1 cellular context compared by ENCODE assay signal in genomic region chr17:48960834-48961515, GRCh38.
TF ChIP-seq lines count a peak whose summit lies in the region.

No MANE protein-coding gene starts in this region.

TF ChIP-seq in HepG2, 621 proteins besides CTCF, POLR2A, EP300 and RAD21 (continued from another document and continues in another):
- TF ChIP-seq, protein P1, sequence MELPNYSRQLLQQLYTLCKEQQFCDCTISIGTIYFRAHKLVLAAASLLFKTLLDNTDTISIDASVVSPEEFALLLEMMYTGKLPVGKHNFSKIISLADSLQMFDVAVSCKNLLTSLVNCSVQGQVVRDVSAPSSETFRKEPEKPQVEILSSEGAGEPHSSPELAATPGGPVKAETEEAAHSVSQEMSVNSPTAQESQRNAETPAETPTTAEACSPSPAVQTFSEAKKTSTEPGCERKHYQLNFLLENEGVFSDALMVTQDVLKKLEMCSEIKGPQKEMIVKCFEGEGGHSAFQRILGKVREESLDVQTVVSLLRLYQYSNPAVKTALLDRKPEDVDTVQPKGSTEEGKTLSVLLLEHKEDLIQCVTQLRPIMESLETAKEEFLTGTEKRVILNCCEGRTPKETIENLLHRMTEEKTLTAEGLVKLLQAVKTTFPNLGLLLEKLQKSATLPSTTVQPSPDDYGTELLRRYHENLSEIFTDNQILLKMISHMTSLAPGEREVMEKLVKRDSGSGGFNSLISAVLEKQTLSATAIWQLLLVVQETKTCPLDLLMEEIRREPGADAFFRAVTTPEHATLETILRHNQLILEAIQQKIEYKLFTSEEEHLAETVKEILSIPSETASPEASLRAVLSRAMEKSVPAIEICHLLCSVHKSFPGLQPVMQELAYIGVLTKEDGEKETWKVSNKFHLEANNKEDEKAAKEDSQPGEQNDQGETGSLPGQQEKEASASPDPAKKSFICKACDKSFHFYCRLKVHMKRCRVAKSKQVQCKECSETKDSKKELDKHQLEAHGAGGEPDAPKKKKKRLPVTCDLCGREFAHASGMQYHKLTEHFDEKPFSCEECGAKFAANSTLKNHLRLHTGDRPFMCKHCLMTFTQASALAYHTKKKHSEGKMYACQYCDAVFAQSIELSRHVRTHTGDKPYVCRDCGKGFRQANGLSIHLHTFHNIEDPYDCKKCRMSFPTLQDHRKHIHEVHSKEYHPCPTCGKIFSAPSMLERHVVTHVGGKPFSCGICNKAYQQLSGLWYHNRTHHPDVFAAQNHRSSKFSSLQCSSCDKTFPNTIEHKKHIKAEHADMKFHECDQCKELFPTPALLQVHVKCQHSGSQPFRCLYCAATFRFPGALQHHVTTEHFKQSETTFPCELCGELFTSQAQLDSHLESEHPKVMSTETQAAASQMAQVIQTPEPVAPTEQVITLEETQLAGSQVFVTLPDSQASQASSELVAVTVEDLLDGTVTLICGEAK (IDR thresholded peaks at IDR 0.05): no peak
- TF ChIP-seq, protein P1 (CRISPR knock-in tag; IDR thresholded peaks at IDR 0.05): peak; percentile 36; the same call in 1 of the 2 replicates
- TF ChIP-seq THYN1 (CRISPR knock-in tag; IDR thresholded peaks at IDR 0.05; ENCODE audit: borderline replicate concordance, low read depth) (peak; percentile 65; the same call in 1 of the 2 replicates), ZNF576 (CRISPR knock-in tag; IDR thresholded peaks at IDR 0.05) (no peak), FOXP1 (IDR thresholded peaks at IDR 0.05) (no peak), FOXP1 (CRISPR knock-in tag; IDR thresholded peaks at IDR 0.05) (no peak), ZNF230 (CRISPR knock-in tag; IDR thresholded peaks at IDR 0.05) (no peak), ZNF792 (CRISPR knock-in tag; IDR thresholded peaks at IDR 0.05) (peak; percentile 33; the same call in 1 of the 2 replicates), KDM2A (CRISPR knock-in tag; IDR thresholded peaks at IDR 0.05; ENCODE audit: borderline replicate concordance, low read depth) (peak; percentile 15; the same call in 1 of the 2 replicates), JDP2 (CRISPR knock-in tag; IDR thresholded peaks at IDR 0.05; ENCODE audit: borderline replicate concordance) (no peak), ZFY (CRISPR knock-in tag; IDR thresholded peaks at IDR 0.05) (peak; percentile 39; the same call in 1 of the 2 replicates), FOXA1 (IDR thresholded peaks at IDR 0.05) (no peak), FOXA1 (CRISPR knock-in tag; IDR thresholded peaks at IDR 0.05) (peak; percentile 76), NR2F1 (CRISPR knock-in tag; IDR thresholded peaks at IDR 0.05) (no peak), TAF1 (CRISPR knock-in tag; IDR thresholded peaks at IDR 0.05) (peak; percentile 14; the same call in 1 of the 2 replicates), NFAT5 (CRISPR knock-in tag; IDR thresholded peaks at IDR 0.05) (0 out of 2 replicates have a peak, but pooled peaks have one; percentile 64), ZNF790 (CRISPR knock-in tag; IDR thresholded peaks at IDR 0.05; ENCODE audit: borderline replicate concordance) (no peak), HNRNPH1 (optimal IDR thresholded peaks at IDR 0.05; ENCODE audit: low read depth, low read length) (no peak), ZNF580 (CRISPR knock-in tag; IDR thresholded peaks at IDR 0.05; ENCODE audit: borderline replicate concordance, low read depth) (0 out of 2 replicates have a peak, but pooled peaks have one; percentile 15), SOX6 (IDR thresholded peaks at IDR 0.05) (no peak), SOX6 (CRISPR knock-in tag; IDR thresholded peaks at IDR 0.05) (no peak; the same call in 1 of the 2 replicates), NKX3-1 (CRISPR knock-in tag; IDR thresholded peaks at IDR 0.05) (peak; percentile 57; the same call in 1 of the 2 replicates), TARDBP (CRISPR knock-in tag; IDR thresholded peaks at IDR 0.05) (peak; percentile 53; the same call in 1 of the 2 replicates), ZNF670 (CRISPR knock-in tag; IDR thresholded peaks at IDR 0.05; ENCODE audit: borderline replicate concordance) (no peak), ZNF275 (CRISPR knock-in tag; IDR thresholded peaks at IDR 0.05; ENCODE audit: borderline replicate concordance) (no peak), ZNF20 (CRISPR knock-in tag; IDR thresholded peaks at IDR 0.05) (no peak)
- TF ChIP-seq, protein P2, sequence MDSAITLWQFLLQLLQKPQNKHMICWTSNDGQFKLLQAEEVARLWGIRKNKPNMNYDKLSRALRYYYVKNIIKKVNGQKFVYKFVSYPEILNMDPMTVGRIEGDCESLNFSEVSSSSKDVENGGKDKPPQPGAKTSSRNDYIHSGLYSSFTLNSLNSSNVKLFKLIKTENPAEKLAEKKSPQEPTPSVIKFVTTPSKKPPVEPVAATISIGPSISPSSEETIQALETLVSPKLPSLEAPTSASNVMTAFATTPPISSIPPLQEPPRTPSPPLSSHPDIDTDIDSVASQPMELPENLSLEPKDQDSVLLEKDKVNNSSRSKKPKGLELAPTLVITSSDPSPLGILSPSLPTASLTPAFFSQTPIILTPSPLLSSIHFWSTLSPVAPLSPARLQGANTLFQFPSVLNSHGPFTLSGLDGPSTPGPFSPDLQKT (CRISPR knock-in tag; IDR thresholded peaks at IDR 0.05; ENCODE audit: borderline replicate concordance): no peak
- TF ChIP-seq, protein P3, sequence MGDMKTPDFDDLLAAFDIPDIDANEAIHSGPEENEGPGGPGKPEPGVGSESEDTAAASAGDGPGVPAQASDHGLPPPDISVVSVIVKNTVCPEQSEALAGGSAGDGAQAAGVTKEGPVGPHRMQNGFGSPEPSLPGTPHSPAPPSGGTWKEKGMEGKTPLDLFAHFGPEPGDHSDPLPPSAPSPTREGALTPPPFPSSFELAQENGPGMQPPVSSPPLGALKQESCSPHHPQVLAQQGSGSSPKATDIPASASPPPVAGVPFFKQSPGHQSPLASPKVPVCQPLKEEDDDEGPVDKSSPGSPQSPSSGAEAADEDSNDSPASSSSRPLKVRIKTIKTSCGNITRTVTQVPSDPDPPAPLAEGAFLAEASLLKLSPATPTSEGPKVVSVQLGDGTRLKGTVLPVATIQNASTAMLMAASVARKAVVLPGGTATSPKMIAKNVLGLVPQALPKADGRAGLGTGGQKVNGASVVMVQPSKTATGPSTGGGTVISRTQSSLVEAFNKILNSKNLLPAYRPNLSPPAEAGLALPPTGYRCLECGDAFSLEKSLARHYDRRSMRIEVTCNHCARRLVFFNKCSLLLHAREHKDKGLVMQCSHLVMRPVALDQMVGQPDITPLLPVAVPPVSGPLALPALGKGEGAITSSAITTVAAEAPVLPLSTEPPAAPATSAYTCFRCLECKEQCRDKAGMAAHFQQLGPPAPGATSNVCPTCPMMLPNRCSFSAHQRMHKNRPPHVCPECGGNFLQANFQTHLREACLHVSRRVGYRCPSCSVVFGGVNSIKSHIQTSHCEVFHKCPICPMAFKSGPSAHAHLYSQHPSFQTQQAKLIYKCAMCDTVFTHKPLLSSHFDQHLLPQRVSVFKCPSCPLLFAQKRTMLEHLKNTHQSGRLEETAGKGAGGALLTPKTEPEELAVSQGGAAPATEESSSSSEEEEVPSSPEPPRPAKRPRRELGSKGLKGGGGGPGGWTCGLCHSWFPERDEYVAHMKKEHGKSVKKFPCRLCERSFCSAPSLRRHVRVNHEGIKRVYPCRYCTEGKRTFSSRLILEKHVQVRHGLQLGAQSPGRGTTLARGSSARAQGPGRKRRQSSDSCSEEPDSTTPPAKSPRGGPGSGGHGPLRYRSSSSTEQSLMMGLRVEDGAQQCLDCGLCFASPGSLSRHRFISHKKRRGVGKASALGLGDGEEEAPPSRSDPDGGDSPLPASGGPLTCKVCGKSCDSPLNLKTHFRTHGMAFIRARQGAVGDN (CRISPR knock-in tag; IDR thresholded peaks at IDR 0.05): peak; percentile 72
- TF ChIP-seq, protein P4, sequence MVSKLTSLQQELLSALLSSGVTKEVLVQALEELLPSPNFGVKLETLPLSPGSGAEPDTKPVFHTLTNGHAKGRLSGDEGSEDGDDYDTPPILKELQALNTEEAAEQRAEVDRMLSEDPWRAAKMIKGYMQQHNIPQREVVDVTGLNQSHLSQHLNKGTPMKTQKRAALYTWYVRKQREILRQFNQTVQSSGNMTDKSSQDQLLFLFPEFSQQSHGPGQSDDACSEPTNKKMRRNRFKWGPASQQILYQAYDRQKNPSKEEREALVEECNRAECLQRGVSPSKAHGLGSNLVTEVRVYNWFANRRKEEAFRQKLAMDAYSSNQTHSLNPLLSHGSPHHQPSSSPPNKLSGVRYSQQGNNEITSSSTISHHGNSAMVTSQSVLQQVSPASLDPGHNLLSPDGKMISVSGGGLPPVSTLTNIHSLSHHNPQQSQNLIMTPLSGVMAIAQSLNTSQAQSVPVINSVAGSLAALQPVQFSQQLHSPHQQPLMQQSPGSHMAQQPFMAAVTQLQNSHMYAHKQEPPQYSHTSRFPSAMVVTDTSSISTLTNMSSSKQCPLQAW (CRISPR knock-in tag; IDR thresholded peaks at IDR 0.05): 0 out of 2 replicates have a peak, but pooled peaks have one; percentile 11
